21 cellular contexts compared by ENCODE assay signal in genomic region chr17:39236981-39237441, GRCh38. TPM values are rescaled to one million over a fixed set of nuclear protein-coding genes. Genes with fewer than 3 reads are reported as not detected.
A peak's percentile ranks its signal among the peaks of the same experiment; 100 is the strongest.
DNase-seq lines count a peak whose midpoint lies in the region; ATAC-seq, FAIRE-seq and TF ChIP-seq lines count a peak whose summit lies in the region.
"Had no signal": no experiment of that assay in that cellular context is flagged by ENCODE, and none has a peak within 500 bp of the region (broad histone marks: within the 10 kb centered on the region; RNA-seq: fewer than 3 reads in every experiment).

No MANE protein-coding gene starts in this region.

- H3K79me2 ChIP-seq in HepG2 (ENCODE audit: insufficient read depth, low read length), result no peaks in the 10 kb centered on the region

- no peak for FAIRE-seq in HepG2 (lab: Jason Lieb, UNC)
- no peak for FAIRE-seq in kidney (lab: Jason Lieb, UNC)

- H3K9me3 ChIP-seq in HepG2 (ENCODE audit: low read length) (no peaks in the 10 kb centered on the region), kidney (ENCODE audit: control insufficient read depth in 1 of 2, low read length in 2 of 2) (no peaks in the 10 kb centered on the region)
- H3K9me3 ChIP-seq: left lung, Peyer's patch had no signal

- 22% methylated on average over 3 of the region's 6 CpGs for WGBS in HepG2 (ENCODE audit: low lambda C conversion rate)

- in situ Hi-C loops in HepG2 (cut with HindIII; ENCODE audit: extremely low pct_ligation_motif_present, low pct_unique_long_range_greater_than_20kb), result no loop called here

- H3K9ac ChIP-seq in HepG2 (ENCODE audit: insufficient read depth, low read depth, low read length), result no peak overlapping the region
- no peak overlapping the region for H3K9ac ChIP-seq in kidney (ENCODE audit: low read length in 2 of 2)

- no peak for TF ChIP-seq POLR2A in HepG2 (IDR thresholded peaks at IDR 0.05; ENCODE audit: insufficient read depth in 1 of 2, low read depth in 2 of 2, low read length in 2 of 2)

- TF ChIP-seq EP300 in HepG2 (IDR thresholded peaks at IDR 0.05; ENCODE audit: low read depth in 2 of 2, low read length in 2 of 2) (no peak), HepG2 (CRISPR knock-in tag; IDR thresholded peaks at IDR 0.05; ENCODE audit: borderline replicate concordance) (no peak)

- no TSS peak for BruUV-seq in HepG2 (replicated peaks; lab: Mats Ljungman, UMichigan)

- H3K4me1 ChIP-seq in HepG2 (ENCODE audit: insufficient read depth, low read length) (peaks cover 4% of the 10 kb centered on the region; the same call in 1 of the 2 replicates), kidney (ENCODE audit: control insufficient read depth in 1 of 2, insufficient read depth in 1 of 2, low read depth in 1 of 2, low read length in 2 of 2) (peaks cover 0 to 3% of the 10 kb centered on the region in 2 donors)

- H3K36me3 ChIP-seq in HepG2 (replicated peaks in 1 of 2; ENCODE audit: control insufficient read depth in 1 of 2, insufficient read depth in 2 of 2, low read length in 2 of 2) (no peaks in the 10 kb centered on the region), kidney (ENCODE audit: control insufficient read depth in 1 of 2, insufficient read depth in 2 of 2, low read length in 2 of 2) (no peaks in the 10 kb centered on the region)
- H3K36me3 ChIP-seq: left lung, Peyer's patch had no signal

- POLR2A ChIA-PET in HepG2 (lab: Yijun Ruan, JAX), result interaction anchor here (1.9 kb wide), 1 partner anchor 37 kb away, joined by 7 read pairs; the partner anchor contains the start of gene RPL19

- H3K27ac ChIP-seq in HepG2 (ENCODE audit: extremely low read length, insufficient read depth, low read length) (no peak overlapping the region), kidney (ENCODE audit: low read depth in 2 of 2, low read length in 2 of 2) (no peak overlapping the region)
- H3K27ac ChIP-seq: 22Rv1, left lung, Peyer's patch had no signal

- peak; percentile 10 for ATAC-seq in HepG2
- ATAC-seq in GM18870 (IDR thresholded peaks at IDR 0.05; ENCODE audit: unreplicated experiment), result no peak
- ATAC-seq: esophagus mucosa; HCT116; left lung; SK-N-SH treated with all-trans-retinoic acid at 6 μM for 48 hours; stimulated activated naive B cell treated with anti-CD40 and anti-IgM and Interleukin-4, amounts not matched to agents 10 μg/mL and 1 μg/mL and 100 μg/mL, for 72 hours had no signal

- peaks cover 0 to 13% of the 10 kb centered on the region in 2 experiments; a peak in 4 of 5 replicates for H3K27me3 ChIP-seq in HepG2 (ENCODE audit: control insufficient read depth in 1 of 2, insufficient read depth in 2 of 2, low read length in 2 of 2)
- H3K27me3 ChIP-seq: Peyer's patch had no signal

- no peak for TF ChIP-seq RAD21 in HepG2 (CRISPR knock-in tag; IDR thresholded peaks at IDR 0.05)

- H3K4me2 ChIP-seq in HepG2 (ENCODE audit: low read depth, low read length), result no peak overlapping the region

- peak; percentile 53 for DNase-seq in DMS53 (lab: John Stamatoyannopoulos, UW)
- no peak for DNase-seq in DMS53 treated with DMSO at 0.1 percent for 48 hours (lab: John Stamatoyannopoulos, UW; ENCODE audit: unreplicated experiment)
- peak; percentile 14 for DNase-seq in H4 (ENCODE audit: low spot score)
- DNase-seq in NCI-H345 treated with DMSO at 0.1 percent for 48 hours (lab: John Stamatoyannopoulos, UW; ENCODE audit: unreplicated experiment), result peak; percentile 81
- DNase-seq in HepG2 (ENCODE audit: low spot score), result no peak
- DNase-seq in kidney tubule cell (ENCODE audit: low spot score), result no peak
- no peak for DNase-seq in kidney
- DNase-seq: activated CD4-positive, alpha-beta T cell treated with anti-CD3 and anti-CD28 coated beads for 4 hours; activated gamma-delta T cell; Karpas-422; left lung; NCI-H82; nucleus accumbens; Peyer's patch; stimulated activated naive B cell treated with anti-CD40 and anti-IgM and Interleukin-4, amounts not matched to agents 10 μg/mL and 1 μg/mL and 100 μg/mL, for 72 hours had no signal

- intact Hi-C loops in HepG2 (cut with micrococcal nuclease; ENCODE audit: unreplicated experiment), result loop anchor here (10.0 kb wide), 1 partner anchor 252 kb away; no protein-coding TSS in a partner anchor
- intact Hi-C loops in kidney (cut with DNase I), result no loop called here

- TF ChIP-seq CTCF in HepG2 (CRISPR knock-in tag; IDR thresholded peaks at IDR 0.05) (0 out of 2 replicates have a peak, but pooled peaks have one; percentile 4), kidney (IDR thresholded peaks at IDR 0.05; ENCODE audit: borderline replicate concordance, extremely low read depth, insufficient read depth) (no peak)

- no peaks in the 10 kb centered on the region for H4K20me1 ChIP-seq in HepG2 (ENCODE audit: insufficient read depth, low read length)

- CTCF ChIA-PET in HepG2 (lab: Yijun Ruan, JAX; ENCODE audit: low intra/inter-chr PET ratio, low total read pairs), result no interaction called here

- no peak overlapping the region for H2AFZ ChIP-seq in HepG2 (ENCODE audit: low read length)

- H3K4me3 ChIP-seq in HepG2 (replicated peaks in 1 of 3; ENCODE audit: insufficient read depth in 1 of 3, low read depth in 2 of 3, low read length in 3 of 3) (no peak overlapping the region), kidney (ENCODE audit: low read length in 2 of 2) (no peak overlapping the region)
- H3K4me3 ChIP-seq: left lung, Peyer's patch had no signal

RNA-seq across cellular contexts. Expression of gene STAC2, which starts 11.3 kb away (rescaled TPM):
- 0.04 TPM in 1 of 2 replicates, not detected in the other for total RNA-seq in H4 (2014; rRNA removed; shearing (Covaris generic))
- total RNA-seq in HepG2 (2016; rRNA removed; fragmentation: Illumina TruSeq; extraction: Trizol) (not detected in 2 replicates), kidney (15.3 TPM)
- not detected in 2 replicates for total RNA-seq in HepG2 (2016; cell fraction: cytosol; rRNA removed; fragmentation: Illumina TruSeq; extraction: Trizol; ENCODE audit: low read depth)
- not detected in 2 replicates for total RNA-seq in HepG2 (2016; cell fraction: insoluble cytoplasmic fraction; rRNA removed; fragmentation: Illumina TruSeq; extraction: Trizol)
- total RNA-seq in HepG2 (2016; cell fraction: membrane; rRNA removed; fragmentation: Illumina TruSeq; extraction: Trizol), result not detected in 2 replicates
- not detected in 2 replicates for total RNA-seq in HepG2 (2016; cell fraction: nucleus; rRNA removed; fragmentation: Illumina TruSeq; extraction: Trizol)
- polyA plus RNA-seq in HepG2 (2011; rRNA removed) (not detected in 2 replicates), kidney (ENCODE audit: insufficient read depth, low read depth, low replicate concordance) (18.9 TPM)
- polyA plus RNA-seq in HepG2 (2011; cell fraction: cytosol; rRNA removed), result not detected in 2 replicates
- polyA plus RNA-seq in HepG2 (2011; cell fraction: nucleus; rRNA removed), result not detected in 2 replicates
- polyA plus RNA-seq in HepG2 (2012), result not detected in 2 replicates
- 0.02 TPM in 1 of 2 replicates, not detected in the other for polyA plus RNA-seq in HepG2 (2016; cell fraction: cytosol; fragmentation: Illumina TruSeq; extraction: Trizol; ENCODE audit: low read depth)
- polyA plus RNA-seq in HepG2 (2016; cell fraction: insoluble cytoplasmic fraction; fragmentation: Illumina TruSeq; extraction: Trizol; ENCODE audit: low read depth), result not detected in 2 replicates
- polyA plus RNA-seq in HepG2 (2016; cell fraction: membrane; fragmentation: Illumina TruSeq; extraction: Trizol; ENCODE audit: low read depth), result not detected in 2 replicates
- not detected in 2 replicates for polyA plus RNA-seq in HepG2 (2016; cell fraction: nucleus; fragmentation: Illumina TruSeq; extraction: Trizol; ENCODE audit: insufficient read depth, low read depth)
- polyA minus RNA-seq in HepG2 (2011; rRNA and poly(A)+ RNA removed; ENCODE audit: low replicate concordance), result 0.37 TPM in 1 of 2 replicates, not detected in the other
- polyA minus RNA-seq in HepG2 (2011; cell fraction: cytosol; rRNA and poly(A)+ RNA removed), result not detected in 2 replicates
- not detected in 2 replicates for polyA minus RNA-seq in HepG2 (2011; cell fraction: nucleus; rRNA and poly(A)+ RNA removed)
- polyA plus RNA-seq: BJ had no signal

RNA-seq across cellular contexts. Expression of gene RPL19, which starts 36.9 kb away (rescaled TPM):
- 3,244 and 3,867 TPM in 2 replicates for total RNA-seq in H4 (2014; rRNA removed; shearing (Covaris generic))
- total RNA-seq in HepG2 (2016; rRNA removed; fragmentation: Illumina TruSeq; extraction: Trizol), result 2,768 and 3,257 TPM in 2 replicates
- 3,353 and 3,708 TPM in 2 replicates for total RNA-seq in HepG2 (2016; cell fraction: cytosol; rRNA removed; fragmentation: Illumina TruSeq; extraction: Trizol; ENCODE audit: low read depth)
- 2,694 and 3,334 TPM in 2 replicates for total RNA-seq in HepG2 (2016; cell fraction: insoluble cytoplasmic fraction; rRNA removed; fragmentation: Illumina TruSeq; extraction: Trizol)
- total RNA-seq in HepG2 (2016; cell fraction: membrane; rRNA removed; fragmentation: Illumina TruSeq; extraction: Trizol), result 5,175 and 5,294 TPM in 2 replicates
- 990 and 1,076 TPM in 2 replicates for total RNA-seq in HepG2 (2016; cell fraction: nucleus; rRNA removed; fragmentation: Illumina TruSeq; extraction: Trizol)
- 2,522 and 2,554 TPM in 2 replicates for polyA plus RNA-seq in HepG2 (2011; rRNA removed)
- 3,383 and 3,728 TPM in 2 replicates for polyA plus RNA-seq in HepG2 (2011; cell fraction: cytosol; rRNA removed)
- polyA plus RNA-seq in HepG2 (2011; cell fraction: nucleus; rRNA removed), result 768 and 1,029 TPM in 2 replicates
- polyA plus RNA-seq in HepG2 (2012), result 2,340 and 2,506 TPM in 2 replicates
- 5,160 and 5,701 TPM in 2 replicates for polyA plus RNA-seq in HepG2 (2016; cell fraction: cytosol; fragmentation: Illumina TruSeq; extraction: Trizol; ENCODE audit: low read depth)
- polyA plus RNA-seq in HepG2 (2016; cell fraction: insoluble cytoplasmic fraction; fragmentation: Illumina TruSeq; extraction: Trizol; ENCODE audit: low read depth), result 4,287 and 4,430 TPM in 2 replicates
- polyA plus RNA-seq in HepG2 (2016; cell fraction: membrane; fragmentation: Illumina TruSeq; extraction: Trizol; ENCODE audit: low read depth), result 6,675 and 6,831 TPM in 2 replicates
- polyA plus RNA-seq in HepG2 (2016; cell fraction: nucleus; fragmentation: Illumina TruSeq; extraction: Trizol; ENCODE audit: insufficient read depth, low read depth), result 2,116 and 2,174 TPM in 2 replicates
- polyA minus RNA-seq in HepG2 (2011; rRNA and poly(A)+ RNA removed; ENCODE audit: low replicate concordance), result 413 and 602 TPM in 2 replicates
- 764 and 846 TPM in 2 replicates for polyA minus RNA-seq in HepG2 (2011; cell fraction: cytosol; rRNA and poly(A)+ RNA removed)
- polyA minus RNA-seq in HepG2 (2011; cell fraction: nucleus; rRNA and poly(A)+ RNA removed), result 184 and 212 TPM in 2 replicates
- 1,460 TPM for total RNA-seq in kidney
- polyA plus RNA-seq in kidney (ENCODE audit: insufficient read depth, low read depth, low replicate concordance), result 2,512 TPM

RNA-seq across cellular contexts. Expression of gene CACNB1, which starts 39.5 kb away (rescaled TPM):
- 1.0 and 3.9 TPM in 2 replicates for total RNA-seq in H4 (2014; rRNA removed; shearing (Covaris generic))
- total RNA-seq in HepG2 (2016; rRNA removed; fragmentation: Illumina TruSeq; extraction: Trizol) (0.60 and 0.75 TPM in 2 replicates), kidney (9.9 TPM)
- total RNA-seq in HepG2 (2016; cell fraction: cytosol; rRNA removed; fragmentation: Illumina TruSeq; extraction: Trizol; ENCODE audit: low read depth), result 0.26 and 0.71 TPM in 2 replicates
- total RNA-seq in HepG2 (2016; cell fraction: insoluble cytoplasmic fraction; rRNA removed; fragmentation: Illumina TruSeq; extraction: Trizol), result 0.19 and 0.84 TPM in 2 replicates
- 0.34 and 0.48 TPM in 2 replicates for total RNA-seq in HepG2 (2016; cell fraction: membrane; rRNA removed; fragmentation: Illumina TruSeq; extraction: Trizol)
- 1.8 TPM in 2 replicates for total RNA-seq in HepG2 (2016; cell fraction: nucleus; rRNA removed; fragmentation: Illumina TruSeq; extraction: Trizol)
- polyA plus RNA-seq in HepG2 (2011; rRNA removed) (1.5 and 2.9 TPM in 2 replicates), kidney (ENCODE audit: insufficient read depth, low read depth, low replicate concordance) (1.4 TPM)
- polyA plus RNA-seq in HepG2 (2011; cell fraction: cytosol; rRNA removed), result 0.50 and 0.51 TPM in 2 replicates
- 8.4 and 12.2 TPM in 2 replicates for polyA plus RNA-seq in HepG2 (2011; cell fraction: nucleus; rRNA removed)
- polyA plus RNA-seq in HepG2 (2012), result 1.3 and 1.5 TPM in 2 replicates
- polyA plus RNA-seq in HepG2 (2016; cell fraction: cytosol; fragmentation: Illumina TruSeq; extraction: Trizol; ENCODE audit: low read depth), result 0.28 and 0.34 TPM in 2 replicates
- 0.47 and 0.96 TPM in 2 replicates for polyA plus RNA-seq in HepG2 (2016; cell fraction: insoluble cytoplasmic fraction; fragmentation: Illumina TruSeq; extraction: Trizol; ENCODE audit: low read depth)
- polyA plus RNA-seq in HepG2 (2016; cell fraction: membrane; fragmentation: Illumina TruSeq; extraction: Trizol; ENCODE audit: low read depth), result 0.38 and 0.40 TPM in 2 replicates
- polyA plus RNA-seq in HepG2 (2016; cell fraction: nucleus; fragmentation: Illumina TruSeq; extraction: Trizol; ENCODE audit: insufficient read depth, low read depth), result 4.7 and 7.2 TPM in 2 replicates
- 4.4 and 8.5 TPM in 2 replicates for polyA minus RNA-seq in HepG2 (2011; rRNA and poly(A)+ RNA removed; ENCODE audit: low replicate concordance)
- polyA minus RNA-seq in HepG2 (2011; cell fraction: cytosol; rRNA and poly(A)+ RNA removed), result 0.40 and 1.3 TPM in 2 replicates
- polyA minus RNA-seq in HepG2 (2011; cell fraction: nucleus; rRNA and poly(A)+ RNA removed), result 3.0 and 5.8 TPM in 2 replicates

Comparison
In these comparisons a context has a peak if more than half of its experiments do, and no peak if none do; other contexts are left out.
1. DNase-seq: peak in DMS53 (single experiment), H4 (single experiment) and NCI-H345 treated with DMSO at 0.1 percent for 48 hours (single experiment); none in DMS53 treated with DMSO at 0.1 percent for 48 hours (single experiment), HepG2 (single experiment), kidney tubule cell (single experiment) and kidney (single experiment).
2. RNA of gene STAC2, which starts 11.3 kb away (total RNA-seq): 15.3 TPM in kidney (single experiment); 0.04 TPM in H4 and not detected in HepG2; every median in the first group is over 10 times any median in the second.